In genomic region chr12:64514456-64514855, GRCh38 we compare ENCODE assay signal across 1 cellular context.
TF ChIP-seq lines count a peak whose summit lies in the region.

No MANE protein-coding gene starts in this region.

TF ChIP-seq in GM23338, 12 proteins besides CTCF, POLR2A, EP300 and RAD21 (continued from another document):
- TF ChIP-seq REST (IDR thresholded peaks at IDR 0.05; ENCODE audit: unreplicated experiment): no peak
- no peak for TF ChIP-seq EZH2 (IDR thresholded peaks at IDR 0.05; ENCODE audit: low read depth, unreplicated experiment)
- TF ChIP-seq STAT1 (IDR thresholded peaks at IDR 0.05; ENCODE audit: unreplicated experiment): no peak
- TF ChIP-seq POLR2AphosphoS5 (IDR thresholded peaks at IDR 0.05; ENCODE audit: low read depth): no peak
- no peak for TF ChIP-seq CREB1 (CRISPR knock-in tag; IDR thresholded peaks at IDR 0.05; ENCODE audit: low read depth)
- TF ChIP-seq ETS1 (IDR thresholded peaks at IDR 0.05): no peak
- TF ChIP-seq ZNF462 (CRISPR knock-in tag; IDR thresholded peaks at IDR 0.05): no peak
- no peak for TF ChIP-seq NANOG (IDR thresholded peaks at IDR 0.05; ENCODE audit: borderline replicate concordance)
- TF ChIP-seq JUNB (IDR thresholded peaks at IDR 0.05; ENCODE audit: unreplicated experiment): no peak
